Comparison of ENCODE assay signal across 33 cellular contexts in the genomic region with DNA sequence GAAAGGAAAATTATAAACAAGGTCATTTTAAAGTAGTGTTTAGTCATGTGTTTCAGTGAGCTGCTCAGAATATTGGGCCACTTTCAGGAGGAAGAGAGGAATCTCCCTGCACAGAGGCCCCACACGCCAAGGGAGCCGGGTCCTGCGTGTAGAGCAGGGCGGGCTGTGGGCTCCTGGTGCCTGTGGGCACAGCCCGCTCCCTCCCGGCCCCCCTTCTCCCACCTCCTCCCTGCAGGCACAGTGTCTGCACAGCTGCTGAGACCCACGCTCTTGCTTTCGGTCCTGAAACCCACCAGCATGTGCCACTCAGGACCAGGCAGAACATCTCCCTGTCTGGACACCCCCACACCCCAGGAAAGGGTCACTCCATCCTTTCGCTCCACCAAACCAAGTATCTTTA.
"Had no signal": no experiment of that assay in that cellular context is flagged by ENCODE, and none has a peak within 500 bp of the region (broad histone marks: within the 10 kb centered on the region; RNA-seq: fewer than 3 reads in every experiment).

No MANE protein-coding gene starts in this region.

- H3K27me3 ChIP-seq: ascending aorta, body of pancreas, brain microvascular endothelial cell, cardiac muscle cell had no signal

- H3K4me1 ChIP-seq: adrenal gland, ascending aorta, body of pancreas, breast epithelium had no signal

- H3K9me3 ChIP-seq: adrenal gland, ascending aorta, body of pancreas had no signal

- H3K4me3 ChIP-seq: adrenal gland, ascending aorta, body of pancreas, breast epithelium, cardiac muscle cell had no signal

- DNase-seq: activated effector memory CD4-positive, alpha-beta T cell treated with anti-CD3 and anti-CD28 coated beads, Interleukin-2, amount 50 U/mL, for 16 hours; activated effector memory CD4-positive, alpha-beta T cell treated with Interleukin-2 at 50 U/mL for 16 hours; activated gamma-delta T cell; activated gamma-delta T cell treated with Interleukin-2 at 50 U/mL for 16 hours; activated naive CD4-positive, alpha-beta T cell; activated naive CD4-positive, alpha-beta T cell treated with anti-CD3 and anti-CD28 coated beads for 36 hours; activated naive CD4-positive, alpha-beta T cell treated with anti-CD3 and anti-CD28 coated beads, Interleukin-2, amount 10 ng/mL, durations not matched to agents 7 days and 5 days; activated naive CD4-positive, alpha-beta T cell treated with anti-CD3 and anti-CD28 coated beads, Interleukin-2, amount 50 U/mL, for 16 hours; activated naive CD4-positive, alpha-beta T cell treated with Interleukin-2 at 50 U/mL for 16 hours; activated naive CD8-positive, alpha-beta T cell treated with anti-CD3 and anti-CD28 coated beads for 36 hours; activated naive CD8-positive, alpha-beta T cell treated with anti-CD3 and anti-CD28 coated beads, Interleukin-2, amount 10 ng/mL, durations not matched to agents 7 days and 5 days; activated naive CD8-positive, alpha-beta T cell treated with anti-CD3 and anti-CD28 coated beads, Interleukin-2, amount 50 U/mL, for 24 hours; activated T-cell treated with anti-CD3 and anti-CD28 coated beads for 4 hours; activated T-cell treated with anti-CD3 and anti-CD28 coated beads, Interleukin-2, amount 50 U/mL, for 1 hour; activated T-cell treated with anti-CD3 and anti-CD28 coated beads, Interleukin-2, amount 50 U/mL, for 24 hours; activated T-cell treated with anti-CD3 and anti-CD28 coated beads, Interleukin-2, amount 50 U/mL, for 4 hours; activated T-cell treated with anti-CD3 and anti-CD28 coated beads, Interleukin-2, amount 50 U/mL, for 48 hours; activated T-cell treated with anti-CD3 and anti-CD28 coated beads, Interleukin-2, amount 50 U/mL, for 72 hours; adrenal gland; amniotic stem cell; amygdala; anterior cingulate cortex; aorta; body of pancreas; brain microvascular endothelial cell; caudate nucleus; central memory CD4-positive, alpha-beta T cell; cerebellar nuclear complex had no signal

- ATAC-seq: activated naive CD4-positive, alpha-beta T cell treated with anti-CD3 and anti-CD28 coated beads, Interleukin-2, amount 50 U/mL, for 72 hours; activated naive CD8-positive, alpha-beta T cell treated with anti-CD3 and anti-CD28 coated beads, Interleukin-2, amount 50 U/mL, for 24 hours; activated T-cell treated with anti-CD3 and anti-CD28 coated beads, Interleukin-2, amount 50 U/mL, for 4 hours; activated T-cell treated with anti-CD3 and anti-CD28 coated beads, Interleukin-2, amount 50 U/mL, for 72 hours; activated T-helper 17 cell treated with anti-CD3 and anti-CD28 coated beads, Interleukin-2, amount 50 U/mL, for 72 hours; body of pancreas had no signal

- H3K36me3 ChIP-seq: adrenal gland, ascending aorta, brain microvascular endothelial cell, breast epithelium, cardiac muscle cell had no signal

- H3K27ac ChIP-seq: adrenal gland, ascending aorta, body of pancreas, brain microvascular endothelial cell, breast epithelium, cardiac muscle cell had no signal
